Comparison of ENCODE assay signal across 24 cellular contexts in the genomic region with DNA sequence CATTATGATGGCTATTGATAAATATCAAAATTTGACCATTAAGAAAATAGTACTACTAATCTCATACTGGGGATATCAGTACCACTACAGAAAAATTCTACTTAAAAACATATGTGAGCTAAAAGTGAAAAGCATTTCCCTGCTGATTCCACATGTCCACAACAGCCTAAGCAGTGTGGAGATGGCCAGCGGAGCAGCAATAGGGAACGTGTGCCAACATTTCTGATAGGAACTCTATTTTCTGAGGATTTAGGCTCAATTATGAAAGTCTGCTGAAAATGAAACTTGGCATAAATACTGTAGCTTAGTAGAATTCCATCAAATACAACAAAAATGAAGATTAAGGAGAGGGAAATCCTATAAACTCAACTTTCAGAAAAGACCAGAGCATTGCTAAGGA.
"Had no signal": no experiment of that assay in that cellular context is flagged by ENCODE, and none has a peak within 500 bp of the region (broad histone marks: within the 10 kb centered on the region; RNA-seq: fewer than 3 reads in every experiment).

No MANE protein-coding gene starts in this region.

- DNase-seq: activated CD4-positive, alpha-beta memory T cell treated with anti-CD3 and anti-CD28 coated beads for 36 hours; activated CD4-positive, alpha-beta T cell treated with anti-CD3 and anti-CD28 coated beads, Interleukin-2, amount 10 ng/mL, durations not matched to agents 7 days and 5 days; activated CD4-positive, CD25-positive, alpha-beta regulatory T cell; activated CD8-positive, alpha-beta memory T cell treated with anti-CD3 and anti-CD28 coated beads for 24 hours; activated effector memory CD4-positive, alpha-beta T cell treated with anti-CD3 and anti-CD28 coated beads, Interleukin-2, amount 50 U/mL, for 16 hours; activated naive CD4-positive, alpha-beta T cell treated with Interleukin-2 at 50 U/mL for 16 hours; activated naive CD8-positive, alpha-beta T cell treated with anti-CD3 and anti-CD28 coated beads, Interleukin-2, amount 50 U/mL, for 24 hours; activated T-cell treated with anti-CD3 and anti-CD28 coated beads, Interleukin-2, amount 50 U/mL, for 4 hours; amygdala; KG1; NCI-H1048; NCI-H1417; NCI-H1694 treated with DMSO at 0.1 percent for 48 hours; NCI-H2029 treated with DMSO at 0.1 percent for 48 hours; NCI-H345; NCI-H510A treated with DMSO at 0.1 percent for 48 hours; NCI-H69; NK-92 treated with Interleukin-12 subunit alpha and Interleukin-12 subunit beta, amount 100 ng/mL, for 24 hours; Peyer's patch; SHP77 treated with DMSO at 0.1 percent for 48 hours; T-cell; T-helper 2 cell; T1000 had no signal

- ATAC-seq: activated naive CD4-positive, alpha-beta T cell treated with anti-CD3 and anti-CD28 coated beads, Interleukin-2, amount 50 U/mL, for 72 hours; activated naive CD8-positive, alpha-beta T cell treated with anti-CD3 and anti-CD28 coated beads, Interleukin-2, amount 50 U/mL, for 24 hours; activated T-cell treated with anti-CD3 and anti-CD28 coated beads, Interleukin-2, amount 50 U/mL, for 4 hours; T-cell had no signal

- H3K4me3 ChIP-seq: Peyer's patch had no signal
